ENCODE assay signal across 8 cellular contexts in the genomic region with DNA sequence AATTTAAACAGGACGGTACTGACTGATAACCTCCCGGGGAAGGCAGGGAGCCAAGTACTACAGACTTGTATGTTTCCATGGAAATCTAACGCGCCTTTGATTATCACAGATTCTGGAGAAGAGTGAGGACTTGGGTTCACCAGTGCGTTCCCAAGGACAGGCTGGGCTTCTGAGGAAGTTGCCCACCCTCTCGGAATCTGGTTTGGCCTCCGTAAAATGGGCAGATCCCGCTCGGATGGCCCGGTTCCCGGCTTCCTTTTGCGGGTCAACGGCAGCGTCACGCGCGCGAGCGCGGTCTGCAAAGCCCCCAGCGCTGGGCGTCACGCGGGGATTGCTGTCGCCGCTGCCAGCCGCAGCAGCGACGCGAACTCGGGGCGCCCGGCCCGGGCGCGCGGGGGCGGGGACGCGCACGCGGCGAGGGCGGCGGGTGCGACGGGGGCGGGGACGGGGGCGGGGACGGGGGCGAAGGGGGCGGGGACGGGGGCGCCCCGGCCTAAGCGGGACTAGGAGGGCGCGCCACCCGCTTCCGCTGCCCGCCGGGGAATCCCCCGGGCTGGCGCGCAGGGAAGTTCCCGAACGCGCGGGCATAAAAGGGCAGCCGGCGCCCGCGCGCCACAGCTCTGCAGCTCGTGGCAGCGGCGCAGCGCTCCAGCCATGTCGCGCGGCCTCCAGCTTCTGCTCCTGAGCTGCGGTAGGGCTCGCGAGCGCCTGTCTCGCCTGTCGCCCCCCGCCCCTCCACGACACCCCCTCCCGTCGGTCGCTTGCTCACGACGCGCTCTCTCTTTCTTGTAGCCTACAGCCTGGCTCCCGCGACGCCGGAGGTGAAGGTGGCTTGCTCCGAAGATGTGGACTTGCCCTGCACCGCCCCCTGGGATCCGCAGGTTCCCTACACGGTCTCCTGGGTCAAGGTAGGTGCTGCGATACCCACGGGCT. TPM values are rescaled to one million over a fixed set of nuclear protein-coding genes. Genes with fewer than 3 reads are reported as not detected.
DNase-seq lines count a peak whose midpoint lies in the region; ATAC-seq and TF ChIP-seq lines count a peak whose summit lies in the region.

A gene with protein sequence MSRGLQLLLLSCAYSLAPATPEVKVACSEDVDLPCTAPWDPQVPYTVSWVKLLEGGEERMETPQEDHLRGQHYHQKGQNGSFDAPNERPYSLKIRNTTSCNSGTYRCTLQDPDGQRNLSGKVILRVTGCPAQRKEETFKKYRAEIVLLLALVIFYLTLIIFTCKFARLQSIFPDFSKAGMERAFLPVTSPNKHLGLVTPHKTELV (plus strand): TSS at position 615 of the 933 bp plus-strand sequence. CDS start 40 bp downstream, at position 655.

- POLR2A ChIA-PET in naive thymus-derived CD4-positive, alpha-beta T cell (lab: Charles Lee) = interaction anchor here (0.7 to 1.2 kb wide), 3 partner anchors 15 to 1996 kb away, joined by 3 to 4 read pairs (median 3); no protein-coding TSS in a partner anchor

- intact Hi-C loops in esophagus squamous epithelium (cut with DNase I) = no loop called here
- intact Hi-C loops in naive thymus-derived CD4-positive, alpha-beta T cell (cut with micrococcal nuclease) = loop anchor here (1.0 to 10.0 kb wide), 12 partner anchors 42 to 1546 kb away; partner anchors contain the start of genes MCUR1 (in 2 of the 2), NOL7 (in 2 of the 2), DTNBP1 (in 1 of the 2) and JARID2 (in 1 of the 2)

- no peaks in the 10 kb centered on the region for H3K9me3 ChIP-seq in BLaER1 treated with 17β-estradiol and CSF1 and Interleukin-3, amounts not matched to agents 10 nM and 100 nM (replicated peaks in 1 of 11)
- H3K9me3 ChIP-seq in OCI-LY1 (ENCODE audit: low read length) (no peaks in the 10 kb centered on the region), esophagus squamous epithelium (no peaks in the 10 kb centered on the region)
- H3K9me3 ChIP-seq in naive thymus-derived CD4-positive, alpha-beta T cell (ENCODE audit: control insufficient read depth in 2 of 3, low read length in 3 of 3) = no peaks in the 10 kb centered on the region

- 0 out of 2 replicates have a peak, but pooled peaks cover 5% of the 10 kb centered on the region for H3K79me2 ChIP-seq in OCI-LY1 (ENCODE audit: insufficient read depth, low read length)

- no peaks in the 10 kb centered on the region for H3K27me3 ChIP-seq in BLaER1 treated with 17β-estradiol and CSF1 and Interleukin-3, amounts not matched to agents 10 nM and 100 nM
- H3K27me3 ChIP-seq in OCI-LY1 (ENCODE audit: insufficient read depth, low read length) = no peaks in the 10 kb centered on the region
- peaks cover 0 to 7% (median 0%) of the 10 kb centered on the region in 4 donors for H3K27me3 ChIP-seq in esophagus squamous epithelium
- H3K27me3 ChIP-seq in naive thymus-derived CD4-positive, alpha-beta T cell (ENCODE audit: control insufficient read depth in 2 of 2, insufficient read depth in 2 of 2, low read length in 2 of 2) = no peaks in the 10 kb centered on the region

- peak within 1 kb of the TSS; percentile 70 to 89 (median 82) for H3K4me3 ChIP-seq in BLaER1 treated with 17β-estradiol and CSF1 and Interleukin-3, amounts not matched to agents 10 nM and 100 nM
- H3K4me3 ChIP-seq in OCI-LY1 (ENCODE audit: low read depth, low read length, poor library complexity, severe bottlenecking) (peak within 1 kb of the TSS; percentile 74), esophagus squamous epithelium (peak within 1 kb of the TSS; percentile 46 to 82 (median 64))
- H3K4me3 ChIP-seq in naive thymus-derived CD4-positive, alpha-beta T cell (ENCODE audit: low read length) = peak within 1 kb of the TSS; percentile 91

- peak within 1 kb of the TSS; percentile 87 to 97 (median 93) for H3K4me3 Mint-ChIP-seq in naive thymus-derived CD4-positive, alpha-beta T cell

- DNase-seq in activated T-cell treated with anti-CD3 and anti-CD28 coated beads for 48 hours (ENCODE audit: low read depth) = peak; percentile 74
- no peak for DNase-seq in esophagus squamous epithelium (lab: John Stamatoyannopoulos, UW)
- DNase-seq in naive thymus-derived CD4-positive, alpha-beta T cell = peak; percentile 79 to 89 (median 84)
- peak; percentile 72 to 88 (median 82) for DNase-seq in stimulated activated naive CD4-positive, alpha-beta T cell (lab: John Stamatoyannopoulos, UW)

- peak within 1 kb of the TSS; percentile 91 to 96 (median 94) for H3K27ac Mint-ChIP-seq in naive thymus-derived CD4-positive, alpha-beta T cell

- H3F3A ChIP-seq in OCI-LY1 (ENCODE audit: insufficient read depth, low read length) = peaks cover 6% of the 10 kb centered on the region; the same call in 1 of the 2 replicates

- peak within 1 kb of the TSS; percentile 80 to 98 (median 85) for H3K27ac ChIP-seq in BLaER1 treated with 17β-estradiol and CSF1 and Interleukin-3, amounts not matched to agents 10 nM and 100 nM
- H3K27ac ChIP-seq in OCI-LY1 (ENCODE audit: low read depth, low read length, poor library complexity, severe bottlenecking) (peak within 1 kb of the TSS; percentile 29), esophagus squamous epithelium (peak within 1 kb of the TSS in 3 of 4 donors; percentile 46 to 67 (median 57))
- peak within 1 kb of the TSS; percentile 87 for H3K27ac ChIP-seq in naive thymus-derived CD4-positive, alpha-beta T cell (ENCODE audit: low read depth, low read length)

- H3K36me3 Mint-ChIP-seq in naive thymus-derived CD4-positive, alpha-beta T cell = peaks cover 0 to 18% (median 0%) of the 10 kb centered on the region in 5 donors

- peak within 1 kb of the TSS; percentile 78; the same call in 1 of the 2 replicates for H2AFZ ChIP-seq in OCI-LY1 (ENCODE audit: low read length)

- TF ChIP-seq POLR2A in esophagus squamous epithelium (IDR thresholded peaks at IDR 0.05) = peak in 2 of 4 donors; percentile 36 to 59

- H3K4me1 ChIP-seq in BLaER1 treated with 17β-estradiol and CSF1 and Interleukin-3, amounts not matched to agents 10 nM and 100 nM = peaks cover 33 to 51% (median 40%) of the 10 kb centered on the region in 10 experiments
- peaks cover 47% of the 10 kb centered on the region for H3K4me1 ChIP-seq in OCI-LY1 (ENCODE audit: insufficient read depth, low read length, severe bottlenecking)
- H3K4me1 ChIP-seq in esophagus squamous epithelium = peaks cover 7 to 24% (median 8%) of the 10 kb centered on the region in 3 donors
- H3K4me1 ChIP-seq in naive thymus-derived CD4-positive, alpha-beta T cell (ENCODE audit: control insufficient read depth in 2 of 2, insufficient read depth in 2 of 2, low read length in 2 of 2) = peaks cover 11 to 15% of the 10 kb centered on the region in 2 donors

- peak within 1 kb of the TSS; percentile 83 to 99 (median 89) for H3K9ac ChIP-seq in BLaER1 treated with 17β-estradiol and CSF1 and Interleukin-3, amounts not matched to agents 10 nM and 100 nM
- peak within 1 kb of the TSS; percentile 76 for H3K9ac ChIP-seq in OCI-LY1 (ENCODE audit: low read length)

- peak within 1 kb of the TSS; percentile 91 to 100 (median 97) for H3K4me2 ChIP-seq in BLaER1 treated with 17β-estradiol and CSF1 and Interleukin-3, amounts not matched to agents 10 nM and 100 nM
- H3K4me2 ChIP-seq in OCI-LY1 (ENCODE audit: low read length) = peak within 1 kb of the TSS; percentile 96

- CTCF ChIA-PET in naive thymus-derived CD4-positive, alpha-beta T cell (lab: Charles Lee) = interaction anchor here (1.0 kb wide), 1 partner anchor 27 kb away, joined by 4 read pairs; no protein-coding TSS in a partner anchor

- no peaks in the 10 kb centered on the region for H4K20me1 ChIP-seq in BLaER1 treated with 17β-estradiol and CSF1 and Interleukin-3, amounts not matched to agents 10 nM and 100 nM
- H4K20me1 ChIP-seq in OCI-LY1 (ENCODE audit: insufficient read depth, low read length) = no peaks in the 10 kb centered on the region

- peaks cover 0 to 35% (median 0%) of the 10 kb centered on the region in 5 donors for H3K27me3 Mint-ChIP-seq in naive thymus-derived CD4-positive, alpha-beta T cell

- H3K36me3 ChIP-seq in BLaER1 treated with 17β-estradiol and CSF1 and Interleukin-3, amounts not matched to agents 10 nM and 100 nM = peaks cover 0 to 16% (median 2%) of the 10 kb centered on the region in 11 experiments; a peak in 9 of 22 replicates
- H3K36me3 ChIP-seq in OCI-LY1 (ENCODE audit: insufficient read depth, low read length) (peaks cover 12% of the 10 kb centered on the region; the same call in 1 of the 2 replicates), esophagus squamous epithelium (no peaks in the 10 kb centered on the region)
- H3K36me3 ChIP-seq in naive thymus-derived CD4-positive, alpha-beta T cell (ENCODE audit: control insufficient read depth in 2 of 3, insufficient read depth in 3 of 3, low read length in 3 of 3) = no peaks in the 10 kb centered on the region

- 3 to 9% methylated on average over 4 to 11 of the region's 106 CpGs for WGBS in esophagus squamous epithelium, 2 donors

- peaks cover 0 to 1% (median 0%) of the 10 kb centered on the region in 11 donors for H3K9me3 Mint-ChIP-seq in naive thymus-derived CD4-positive, alpha-beta T cell

- ATAC-seq in GM19035 (IDR thresholded peaks at IDR 0.05; ENCODE audit: unreplicated experiment) (peak; percentile 66), HG03432 (IDR thresholded peaks at IDR 0.05; ENCODE audit: unreplicated experiment) (peak; percentile 79)
- peak; percentile 94 for ATAC-seq in naive thymus-derived CD4-positive, alpha-beta T cell

- H3K9me2 ChIP-seq in OCI-LY1 (ENCODE audit: low read depth, low read length) = no peaks in the 10 kb centered on the region

- H3K4me1 Mint-ChIP-seq in naive thymus-derived CD4-positive, alpha-beta T cell = peaks cover 18 to 41% (median 28%) of the 10 kb centered on the region in 7 donors

- TF ChIP-seq CTCF in OCI-LY1 (IDR thresholded peaks at IDR 0.05; ENCODE audit: low read length) (peak; percentile 37; the same call in 1 of the 2 replicates), esophagus squamous epithelium (IDR thresholded peaks at IDR 0.05) (no peak)

RNA-seq across cellular contexts. Expression of the gene that starts here (rescaled TPM):
- total RNA-seq in esophagus squamous epithelium = 1 to 10 TPM in 2 of 4 donors, under 1 TPM in 2; 0.56 to 2.8 (median 1.1) TPM
- 100 to 1,000 TPM in 1 of 5 experiments, 10 to 100 TPM in 2, 1 to 10 TPM in 2; 5.0 to 113 (median 18.3) TPM for total RNA-seq in naive thymus-derived CD4-positive, alpha-beta T cell
- polyA plus RNA-seq in naive thymus-derived CD4-positive, alpha-beta T cell = 1 to 10 TPM; 1.9 to 2.0 TPM

Comparison
In these comparisons a context has a peak if more than half of its experiments do, and no peak if none do; other contexts are left out.
1. H3K27ac ChIP-seq: peak in every context shown above with its lines; median percentile 87 in naive thymus-derived CD4-positive, alpha-beta T cell; 85 in BLaER1 treated with 17β-estradiol and CSF1 and Interleukin-3, amounts not matched to agents 10 nM and 100 nM; 57 in esophagus squamous epithelium; 29 in OCI-LY1.